29 cellular contexts compared by ENCODE assay signal in the genomic region with DNA sequence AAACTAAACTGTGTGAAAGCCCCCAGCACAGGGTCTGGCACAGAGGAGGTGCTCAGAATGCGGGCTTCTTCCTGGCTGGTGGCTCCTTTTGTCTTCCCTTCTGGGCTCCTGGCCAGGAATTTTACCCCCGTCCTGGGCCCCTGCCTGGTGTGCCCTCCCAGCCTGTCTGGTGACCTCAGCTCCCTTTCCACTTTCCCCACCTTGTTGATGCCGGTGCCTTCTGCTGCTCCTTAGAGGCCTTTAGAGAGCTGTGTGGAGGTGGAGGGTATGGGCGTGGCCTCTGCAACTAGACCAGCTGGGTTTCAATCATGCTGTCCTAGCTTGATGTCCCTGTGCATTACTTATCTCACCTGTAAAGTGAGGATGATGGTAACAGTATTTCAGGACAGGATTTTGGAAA. TPM values are rescaled to one million over a fixed set of nuclear protein-coding genes. Genes with fewer than 3 reads are reported as not detected.
"Had no signal": no experiment of that assay in that cellular context is flagged by ENCODE, and none has a peak within 500 bp of the region (broad histone marks: within the 10 kb centered on the region; RNA-seq: fewer than 3 reads in every experiment).

No MANE protein-coding gene starts in this region.

- H3K9me3 Mint-ChIP-seq: activated B cell treated with CpG ODN at 0.5 μM for 24 hours; activated CD4-positive, alpha-beta T cell treated with anti-CD3 and anti-CD28 coated beads, Interleukin-2, amount 10 ng/mL, durations not matched to agents 24 days and 14 days; activated naive CD4-positive, alpha-beta T cell treated with anti-CD3 and anti-CD28 coated beads, Interleukin-2, amount 50 U/mL, for 24 hours; activated T-cell treated with anti-CD3 and anti-CD28 coated beads, Interleukin-2, amount 50 U/mL, for 24 hours; activated T-helper 1 cell treated with anti-CD3 and anti-CD28 coated beads, Interleukin-12 subunit alpha, Interleukin-12 subunit beta, Interleukin-2, Interleukin-4 antibody, amounts not matched to agents 30 ng/mL and 10 ng/mL and 1 ng/mL, durations not matched to agents 14 hours and 24 hours and 36 hours; T-helper 2 cell treated with Interferon-gamma antibody and Interleukin-4, amounts not matched to agents 5 μg/mL and 100 μg/mL, for 36 hours had no signal

- H3K9ac ChIP-seq: SK-N-SH had no signal

- H3K36me3 ChIP-seq: ascending aorta, MG63 had no signal

- DNase-seq: activated B cell treated with CpG ODN at 0.5 μM for 24 hours; activated CD4-positive, alpha-beta T cell treated with anti-CD3 and anti-CD28 coated beads for 1 hour; activated CD4-positive, alpha-beta T cell treated with anti-CD3 and anti-CD28 coated beads, Interleukin-2, amount 10 ng/mL, durations not matched to agents 24 days and 14 days; activated CD4-positive, alpha-beta T cell treated with anti-CD3 and anti-CD28 coated beads, Interleukin-2, amount 50 U/mL, for 48 hours; activated CD8-positive, alpha-beta memory T cell treated with anti-CD3 and anti-CD28 coated beads, Interleukin-2, amount 10 ng/mL, durations not matched to agents 7 days and 5 days; activated effector memory CD4-positive, alpha-beta T cell treated with Interleukin-2 at 50 U/mL for 16 hours; activated naive CD4-positive, alpha-beta T cell; activated T-cell treated with anti-CD3 and anti-CD28 coated beads, Interleukin-2, amount 50 U/mL, for 24 hours; central memory CD4-positive, alpha-beta T cell; MG63; MV-4-11; NCI-H1105; NCI-H1436; NCI-H1694 treated with DMSO at 0.1 percent for 48 hours; NCI-H2029 treated with DMSO at 0.1 percent for 48 hours; NCI-H226; NCI-H510A; NCI-H526 treated with DMSO at 0.1 percent for 48 hours; PC-9; SIG-M5; SK-N-SH had no signal

- H3K36me3 Mint-ChIP-seq: activated CD8-positive, alpha-beta memory T cell treated with anti-CD3 and anti-CD28 coated beads, Interleukin-2, amount 10 ng/mL, durations not matched to agents 7 days and 5 days; activated naive CD4-positive, alpha-beta T cell treated with anti-CD3 and anti-CD28 coated beads, Interleukin-2, amount 50 U/mL, for 24 hours had no signal

- H2AFZ ChIP-seq: PC-9 had no signal

- H3K9me3 ChIP-seq: ascending aorta, body of pancreas, MG63, SK-N-SH had no signal

- H3K27me3 Mint-ChIP-seq: activated CD4-positive, alpha-beta T cell treated with anti-CD3 and anti-CD28 coated beads, Interleukin-2, amount 10 ng/mL, durations not matched to agents 24 days and 14 days; activated CD8-positive, alpha-beta memory T cell treated with anti-CD3 and anti-CD28 coated beads, Interleukin-2, amount 10 ng/mL, durations not matched to agents 7 days and 5 days had no signal

- H3K4me1 Mint-ChIP-seq: activated B cell treated with CpG ODN at 0.5 μM for 24 hours; activated CD4-positive, alpha-beta T cell treated with anti-CD3 and anti-CD28 coated beads, Interleukin-2, amount 10 ng/mL, durations not matched to agents 24 days and 14 days; activated CD8-positive, alpha-beta memory T cell treated with anti-CD3 and anti-CD28 coated beads, Interleukin-2, amount 10 ng/mL, durations not matched to agents 7 days and 5 days; activated naive CD4-positive, alpha-beta T cell treated with anti-CD3 and anti-CD28 coated beads, Interleukin-2, amount 50 U/mL, for 24 hours had no signal

- H3K4me2 ChIP-seq: PC-9, SK-N-SH had no signal

- ATAC-seq: activated CD8-positive, alpha-beta memory T cell treated with anti-CD3 and anti-CD28 coated beads, Interleukin-2, amount 10 ng/mL, durations not matched to agents 7 days and 5 days; body of pancreas had no signal

- H3K27me3 ChIP-seq: ascending aorta, body of pancreas, MG63 had no signal

- H3K4me3 ChIP-seq: ascending aorta, body of pancreas, MG63, PC-9 had no signal

- H3K27ac Mint-ChIP-seq: activated B cell treated with CpG ODN at 0.5 μM for 24 hours; activated CD4-positive, alpha-beta T cell treated with anti-CD3 and anti-CD28 coated beads, Interleukin-2, amount 10 ng/mL, durations not matched to agents 24 days and 14 days; activated CD8-positive, alpha-beta memory T cell treated with anti-CD3 and anti-CD28 coated beads, Interleukin-2, amount 10 ng/mL, durations not matched to agents 7 days and 5 days; activated naive CD4-positive, alpha-beta T cell treated with anti-CD3 and anti-CD28 coated beads, Interleukin-2, amount 50 U/mL, for 24 hours; activated T-cell treated with anti-CD3 and anti-CD28 coated beads, Interleukin-2, amount 50 U/mL, for 24 hours; activated T-helper 1 cell treated with anti-CD3 and anti-CD28 coated beads, Interleukin-12 subunit alpha, Interleukin-12 subunit beta, Interleukin-2, Interleukin-4 antibody, amounts not matched to agents 30 ng/mL and 10 ng/mL and 1 ng/mL, durations not matched to agents 14 hours and 24 hours and 36 hours; T-helper 2 cell treated with Interferon-gamma antibody and Interleukin-4, amounts not matched to agents 5 μg/mL and 100 μg/mL, for 36 hours had no signal

- H3K27ac ChIP-seq: ascending aorta, body of pancreas, PC-9 had no signal

- H3K9me2 ChIP-seq: SK-N-SH had no signal

- H3K4me1 ChIP-seq: ascending aorta had no signal

- H3K4me3 Mint-ChIP-seq: activated B cell treated with CpG ODN at 0.5 μM for 24 hours; activated CD4-positive, alpha-beta T cell treated with anti-CD3 and anti-CD28 coated beads, Interleukin-2, amount 10 ng/mL, durations not matched to agents 24 days and 14 days; activated CD8-positive, alpha-beta memory T cell treated with anti-CD3 and anti-CD28 coated beads, Interleukin-2, amount 10 ng/mL, durations not matched to agents 7 days and 5 days; activated naive CD4-positive, alpha-beta T cell treated with anti-CD3 and anti-CD28 coated beads, Interleukin-2, amount 50 U/mL, for 24 hours; activated T-cell treated with anti-CD3 and anti-CD28 coated beads, Interleukin-2, amount 50 U/mL, for 24 hours; activated T-helper 1 cell treated with anti-CD3 and anti-CD28 coated beads, Interleukin-12 subunit alpha, Interleukin-12 subunit beta, Interleukin-2, Interleukin-4 antibody, amounts not matched to agents 30 ng/mL and 10 ng/mL and 1 ng/mL, durations not matched to agents 14 hours and 24 hours and 36 hours; T-helper 2 cell treated with Interferon-gamma antibody and Interleukin-4, amounts not matched to agents 5 μg/mL and 100 μg/mL, for 36 hours had no signal

RNA-seq across cellular contexts. Expression of a gene that starts 16.8 kb away (rescaled TPM):
- total RNA-seq: activated B cell treated with CpG ODN at 0.5 μM for 24 hours; activated CD4-positive, alpha-beta T cell treated with anti-CD3 and anti-CD28 coated beads, Interleukin-2, amount 10 ng/mL, durations not matched to agents 24 days and 14 days; activated CD8-positive, alpha-beta memory T cell treated with anti-CD3 and anti-CD28 coated beads, Interleukin-2, amount 10 ng/mL, durations not matched to agents 7 days and 5 days; activated T-helper 1 cell treated with anti-CD3 and anti-CD28 coated beads, Interleukin-12 subunit alpha, Interleukin-12 subunit beta, Interleukin-2, Interleukin-4 antibody, amounts not matched to agents 30 ng/mL and 10 ng/mL and 1 ng/mL, durations not matched to agents 14 hours and 24 hours and 36 hours; ascending aorta; bronchial epithelial cell; chondrocyte; PC-9; T-helper 1 cell treated with Interleukin-12 subunit alpha and Interleukin-12 subunit beta and Interleukin-4 antibody, amounts not matched to agents 30 ng/mL and 1 ng/mL, for 36 hours had no signal
- polyA plus RNA-seq: SK-N-SH had no signal

RNA-seq across cellular contexts. Expression of a gene that starts 17.2 kb away (rescaled TPM):
- total RNA-seq: activated B cell treated with CpG ODN at 0.5 μM for 24 hours; activated CD4-positive, alpha-beta T cell treated with anti-CD3 and anti-CD28 coated beads, Interleukin-2, amount 10 ng/mL, durations not matched to agents 24 days and 14 days; activated CD8-positive, alpha-beta memory T cell treated with anti-CD3 and anti-CD28 coated beads, Interleukin-2, amount 10 ng/mL, durations not matched to agents 7 days and 5 days; activated T-helper 1 cell treated with anti-CD3 and anti-CD28 coated beads, Interleukin-12 subunit alpha, Interleukin-12 subunit beta, Interleukin-2, Interleukin-4 antibody, amounts not matched to agents 30 ng/mL and 10 ng/mL and 1 ng/mL, durations not matched to agents 14 hours and 24 hours and 36 hours; ascending aorta; body of pancreas; bronchial epithelial cell; chondrocyte; PC-9; T-helper 1 cell treated with Interleukin-12 subunit alpha and Interleukin-12 subunit beta and Interleukin-4 antibody, amounts not matched to agents 30 ng/mL and 1 ng/mL, for 36 hours had no signal
- polyA plus RNA-seq: SK-N-SH had no signal
